ENCODE assay signal across 7 cellular contexts in genomic region chr20:32971703-32972161, GRCh38. TPM values are rescaled to one million over a fixed set of nuclear protein-coding genes. Genes with fewer than 3 reads are reported as not detected.
DNase-seq lines count a peak whose midpoint lies in the region; ATAC-seq and TF ChIP-seq lines count a peak whose summit lies in the region.

No MANE protein-coding gene starts in this region.

- peak; percentile 13 for ATAC-seq in GM19025 (IDR thresholded peaks at IDR 0.05; ENCODE audit: low read depth, unreplicated experiment)
- ATAC-seq in HG02870 (IDR thresholded peaks at IDR 0.05; ENCODE audit: unreplicated experiment): peak; percentile 9

- TF ChIP-seq CTCF in SU-DHL-6 (IDR thresholded peaks at IDR 0.05; ENCODE audit: insufficient read depth, low read length, poor library complexity, severe bottlenecking): no peak

- H3K36me3 ChIP-seq in SU-DHL-6 (ENCODE audit: low read length) (no peaks in the 10 kb centered on the region), mesodermal cell (ENCODE audit: control insufficient read depth, insufficient read depth, low read length) (no peaks in the 10 kb centered on the region)

- H3K9me3 ChIP-seq in SU-DHL-6 (ENCODE audit: insufficient read depth, low read length): no peaks in the 10 kb centered on the region
- H3K9me3 ChIP-seq in mesodermal cell (ENCODE audit: control insufficient read depth, low read length): no peaks in the 10 kb centered on the region

- H3K9me2 ChIP-seq in SU-DHL-6 (replicated peaks; ENCODE audit: insufficient read depth, low read length): no peaks in the 10 kb centered on the region

- peak overlapping the region; percentile 95 for H2AFZ ChIP-seq in SU-DHL-6 (ENCODE audit: low read depth, low read length, severe bottlenecking)

- H3K4me3 ChIP-seq in SU-DHL-6 (ENCODE audit: insufficient read depth, low read length, poor library complexity, severe bottlenecking) (peak overlapping the region; percentile 1), mesodermal cell (ENCODE audit: extremely low read depth, insufficient read depth, low read length, poor library complexity, severe bottlenecking) (no peak overlapping the region)

- H3K27ac ChIP-seq in SU-DHL-6 (ENCODE audit: low read depth, low read length) (peak overlapping the region; percentile 89), mesodermal cell (ENCODE audit: low read depth, low read length, severe bottlenecking) (peak overlapping the region; percentile 74)

- no peaks in the 10 kb centered on the region for H3F3A ChIP-seq in SU-DHL-6 (ENCODE audit: insufficient read depth)

- DNase-seq in CD1c-positive myeloid dendritic cell (ENCODE audit: extremely low spot score) (no peak), AML-193 (lab: John Stamatoyannopoulos, UW) (no peak)
- no peak for DNase-seq in stimulated activated CD4-positive, alpha-beta T cell treated with anti-CD3 and anti-CD28 coated beads, Interleukin-4, amount 100 ng/mL, for 4 hours

- WGBS in mesodermal cell (ENCODE audit: insufficient coverage in 2 of 2), 2 experiments: 58 to 76% methylated on average over 5 to 6 of the region's 6 CpGs

- no peaks in the 10 kb centered on the region for H4K20me1 ChIP-seq in SU-DHL-6 (ENCODE audit: low read depth, low read length)

- H3K79me2 ChIP-seq in SU-DHL-6 (ENCODE audit: insufficient read depth, low read length): no peaks in the 10 kb centered on the region

- H3K4me1 ChIP-seq in mesodermal cell (ENCODE audit: control insufficient read depth, insufficient read depth, low read length, poor library complexity, severe bottlenecking): peaks cover 18% of the 10 kb centered on the region

- no peaks in the 10 kb centered on the region for H3K27me3 ChIP-seq in SU-DHL-6 (ENCODE audit: low read length)

- peak overlapping the region; percentile 42 for H3K9ac ChIP-seq in SU-DHL-6 (ENCODE audit: low read length)

- H3K4me2 ChIP-seq in SU-DHL-6 (ENCODE audit: low read depth, low read length, poor library complexity, severe bottlenecking): peak overlapping the region; percentile 45

RNA-seq across cellular contexts. Expression of gene SUN5, which starts 32.5 kb away (rescaled TPM):
- not detected for polyA plus RNA-seq in mesodermal cell (2013, experiment 1 of 2)
- polyA plus RNA-seq in mesodermal cell (2013, experiment 2 of 2): not detected

RNA-seq across cellular contexts. Expression of gene BPIFB2, which starts 35.8 kb away (rescaled TPM):
- not detected for polyA plus RNA-seq in mesodermal cell (2013, experiment 1 of 2)
- polyA plus RNA-seq in mesodermal cell (2013, experiment 2 of 2): not detected

RNA-seq across cellular contexts. Expression of gene BPIFB6, which starts 59.7 kb away (rescaled TPM):
- not detected for polyA plus RNA-seq in mesodermal cell (2013, experiment 1 of 2)
- polyA plus RNA-seq in mesodermal cell (2013, experiment 2 of 2): not detected
